8 cellular contexts compared by ENCODE assay signal in the genomic region with DNA sequence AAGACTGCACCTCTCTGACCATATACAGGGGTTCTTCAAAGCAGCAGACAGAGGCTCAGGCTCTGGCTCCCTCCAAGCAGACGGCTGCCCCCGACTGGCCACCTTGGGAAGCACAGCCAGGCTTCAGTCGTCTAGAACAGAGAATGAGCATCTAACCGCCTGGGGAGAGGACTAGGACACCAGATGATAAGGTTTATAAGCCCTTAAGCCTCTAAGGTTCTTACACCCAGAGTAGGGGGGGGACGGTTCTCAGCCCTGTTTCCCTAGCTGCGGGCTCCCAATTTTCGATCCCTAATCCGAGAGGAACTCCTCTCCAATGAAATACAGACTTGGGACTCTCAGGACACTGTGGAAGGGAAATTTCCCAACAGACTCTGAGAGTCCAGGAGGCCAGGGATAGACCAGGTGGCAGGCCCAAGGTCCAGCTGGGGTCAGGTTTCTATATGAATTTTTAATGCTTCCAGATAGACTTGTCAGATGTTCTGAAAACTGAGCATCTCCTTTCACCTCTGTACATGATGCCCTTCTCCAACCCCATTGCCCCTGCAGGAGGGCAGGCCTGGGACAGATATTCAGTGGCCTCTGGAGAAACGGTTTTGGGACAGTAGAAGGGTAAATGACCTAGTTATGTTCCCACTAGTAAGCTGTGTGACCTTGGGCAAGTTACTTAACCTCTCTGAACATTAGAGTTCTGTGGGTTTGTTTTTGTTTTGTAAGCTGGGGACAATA. TPM values are rescaled to one million over a fixed set of nuclear protein-coding genes. Genes with fewer than 3 reads are reported as not detected.
DNase-seq lines count a peak whose midpoint lies in the region; ATAC-seq and TF ChIP-seq lines count a peak whose summit lies in the region.

No MANE protein-coding gene starts in this region.

- CTCF ChIA-PET in OCI-LY7 (lab: Charles Lee; ENCODE audit: unreplicated experiment), result no interaction called here

- no peaks in the 10 kb centered on the region for H4K20me1 ChIP-seq in OCI-LY7 (ENCODE audit: insufficient read depth, low read length)

- TF ChIP-seq CTCF in OCI-LY7 (conservative IDR thresholded peaks at IDR 0.05; ENCODE audit: low read length) (peak; percentile 86), fibroblast of the aortic adventitia (IDR thresholded peaks at IDR 0.05; ENCODE audit: insufficient read depth, low read length) (peak; percentile 87)

- H3K4me3 ChIP-seq in OCI-LY7 (ENCODE audit: low read depth, low read length, poor library complexity, severe bottlenecking) (no peak overlapping the region), fibroblast of the aortic adventitia (ENCODE audit: low read depth, low read length) (no peak overlapping the region)

- no peaks in the 10 kb centered on the region for H3K9me2 ChIP-seq in OCI-LY7 (ENCODE audit: insufficient read depth, low read length)

- H3K9me3 ChIP-seq in OCI-LY7 (ENCODE audit: low read length), result no peaks in the 10 kb centered on the region

- H3K4me2 ChIP-seq in OCI-LY7 (ENCODE audit: low read length), result no peak overlapping the region

- no peaks in the 10 kb centered on the region for H3K79me2 ChIP-seq in OCI-LY7 (ENCODE audit: insufficient read depth, low read depth, low read length)

- H3K4me1 ChIP-seq in OCI-LY7 (ENCODE audit: insufficient read depth, low read length, poor library complexity, severe bottlenecking), result peaks cover 73% of the 10 kb centered on the region

- H3K36me3 ChIP-seq in OCI-LY7 (ENCODE audit: insufficient read depth, low read length), result peaks cover 22% of the 10 kb centered on the region

- intact Hi-C loops in OCI-LY7 (cut with micrococcal nuclease; ENCODE audit: unreplicated experiment), result loop anchor here (1.0 to 2.0 kb wide), 2 partner anchors 20 to 135 kb away; a partner anchor contains a TSS
- intact Hi-C loops in posterior vena cava (cut with DNase I), result loop anchor here in 1 of 2 donors (5.0 kb wide), 1 partner anchor 133 kb away; no protein-coding TSS in a partner anchor

- DNase-seq in NCI-H446 (lab: John Stamatoyannopoulos, UW) (peak; percentile 34 to 68), NCI-H446 treated with DMSO at 0.1 percent for 48 hours (lab: John Stamatoyannopoulos, UW) (no peak), OCI-LY7 (ENCODE audit: low spot score) (peak; percentile 74), fibroblast of the aortic adventitia (ENCODE audit: low read depth) (peak; percentile 42), posterior vena cava (ENCODE audit: low spot score) (peak; percentile 91)
- DNase-seq in activated T-cell treated with anti-CD3 and anti-CD28 coated beads, Interleukin-2, amount 50 U/mL, for 1 hour, result peak; percentile 72

- no peak overlapping the region for H3K27ac ChIP-seq in OCI-LY7 (ENCODE audit: low read depth, low read length, poor library complexity, severe bottlenecking)

- ATAC-seq in HG03460 (IDR thresholded peaks at IDR 0.05; ENCODE audit: unreplicated experiment), result peak; percentile 34
- ATAC-seq in HG02763 (IDR thresholded peaks at IDR 0.05; ENCODE audit: unreplicated experiment), result no peak

- POLR2A ChIA-PET in OCI-LY7 (lab: Charles Lee), result no interaction called here

- H2AFZ ChIP-seq in OCI-LY7 (ENCODE audit: low read length), result no peak overlapping the region

- BruUV-seq in OCI-LY7 (replicated peaks; lab: Mats Ljungman, UMichigan), result no TSS peak

RNA-seq across cellular contexts. Expression of a gene that starts 20.2 kb away (rescaled TPM):
- total RNA-seq in OCI-LY7 (2014; rRNA removed; shearing (Covaris generic)), result 0.25 and 0.41 TPM in 2 replicates
- total RNA-seq in OCI-LY7 (2022) (2.3 and 4.2 TPM in 2 replicates), fibroblast of the aortic adventitia (ENCODE audit: low replicate concordance) (0.09 and 0.90 TPM in 2 replicates), posterior vena cava (1 to 10 TPM; 2.0 to 2.9 TPM)

RNA-seq across cellular contexts. Expression of a gene that starts 34.9 kb away (rescaled TPM):
- total RNA-seq in OCI-LY7 (2014; rRNA removed; shearing (Covaris generic)), result 47.1 and 61.1 TPM in 2 replicates
- 78.6 and 87.0 TPM in 2 replicates for total RNA-seq in OCI-LY7 (2022)
- 11.4 and 15.3 TPM in 2 replicates for total RNA-seq in fibroblast of the aortic adventitia (ENCODE audit: low replicate concordance)
- total RNA-seq in posterior vena cava, result 10 to 100 TPM in 1 of 2 donors, 1 to 10 TPM in 1; 8.1 to 11.5 TPM

RNA-seq across cellular contexts. Expression of a gene that starts 50.0 kb away (rescaled TPM):
- total RNA-seq in OCI-LY7 (2014; rRNA removed; shearing (Covaris generic)), result 163 and 195 TPM in 2 replicates
- total RNA-seq in OCI-LY7 (2022) (204 and 258 TPM in 2 replicates), fibroblast of the aortic adventitia (ENCODE audit: low replicate concordance) (32.1 and 77.5 TPM in 2 replicates), posterior vena cava (10 to 100 TPM; 31.8 to 38.1 TPM)

RNA-seq across cellular contexts. Expression of a gene that starts 53.7 kb away (rescaled TPM):
- total RNA-seq in OCI-LY7 (2014; rRNA removed; shearing (Covaris generic)), result 38.4 and 41.3 TPM in 2 replicates
- total RNA-seq in OCI-LY7 (2022) (55.5 and 62.1 TPM in 2 replicates), fibroblast of the aortic adventitia (ENCODE audit: low replicate concordance) (44.3 and 74.3 TPM in 2 replicates), posterior vena cava (10 to 100 TPM; 72.6 to 84.7 TPM)

RNA-seq across cellular contexts. Expression of a gene that starts 56.8 kb away (rescaled TPM):
- total RNA-seq in OCI-LY7 (2014; rRNA removed; shearing (Covaris generic)), result not detected in 2 replicates
- not detected in 2 replicates for total RNA-seq in OCI-LY7 (2022)
- not detected in 2 replicates for total RNA-seq in fibroblast of the aortic adventitia (ENCODE audit: low replicate concordance)
- total RNA-seq in posterior vena cava, result not detected
